8 cellular contexts compared by ENCODE assay signal in the genomic region with DNA sequence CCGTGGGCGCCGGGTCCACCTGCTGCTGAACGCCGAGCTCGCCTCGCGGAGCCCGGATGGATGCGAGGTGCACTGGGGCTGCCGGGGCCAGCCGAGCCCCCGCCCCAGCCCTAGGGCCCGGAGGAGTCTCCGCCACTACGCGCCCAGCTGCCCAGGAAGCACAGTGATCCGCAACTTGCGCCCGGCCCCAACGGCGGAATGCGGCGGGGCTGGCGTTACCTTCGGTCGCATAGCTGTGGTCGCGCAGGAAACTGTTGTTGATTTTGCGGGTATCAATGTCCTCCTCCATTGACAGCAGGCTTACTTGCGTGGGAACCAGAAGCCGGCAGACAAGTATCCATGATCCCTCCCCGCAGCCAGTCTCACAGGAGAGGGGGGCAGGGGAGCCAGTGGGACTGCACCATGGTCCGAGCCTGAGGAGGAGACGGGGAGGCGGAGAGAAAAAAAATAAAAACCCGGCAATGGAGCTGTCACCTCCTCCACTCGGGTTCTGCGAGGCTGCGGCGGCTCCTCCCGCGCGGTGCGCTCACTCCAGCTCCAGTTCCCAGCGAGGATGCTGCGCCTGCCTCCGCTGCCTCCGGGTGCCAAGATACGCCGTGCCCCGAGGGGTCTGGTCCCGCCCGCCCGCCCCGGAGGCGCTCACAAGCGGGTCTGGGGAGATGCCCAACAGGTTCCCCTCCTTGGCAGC. TPM values are rescaled to one million over a fixed set of nuclear protein-coding genes. Genes with fewer than 3 reads are reported as not detected.
DNase-seq lines count a peak whose midpoint lies in the region; ATAC-seq, FAIRE-seq and TF ChIP-seq lines count a peak whose summit lies in the region.

No MANE protein-coding gene starts in this region.

- H3K27ac ChIP-seq in RWPE1: no peak overlapping the region
- H3K27ac ChIP-seq in breast epithelium: no peak overlapping the region
- no peak overlapping the region for H3K27ac ChIP-seq in keratinocyte (ENCODE audit: control insufficient read depth, insufficient read depth, low read length)
- H3K27ac ChIP-seq in smooth muscle cell (ENCODE audit: low read depth): no peak overlapping the region

- H3K9ac ChIP-seq in keratinocyte (ENCODE audit: control insufficient read depth, extremely low read depth, insufficient read depth, low read length) (no peak overlapping the region), smooth muscle cell (ENCODE audit: low read depth) (no peak overlapping the region)

- POLR2A ChIA-PET in RWPE1 (lab: Yijun Ruan, JAX; ENCODE audit: low non-redundant PET): no interaction called here

- H3K79me2 ChIP-seq in keratinocyte (ENCODE audit: control insufficient read depth, insufficient read depth, low read length) (no peaks in the 10 kb centered on the region), smooth muscle cell (ENCODE audit: low read depth) (no peaks in the 10 kb centered on the region)

- H3K9me3 ChIP-seq in breast epithelium (no peaks in the 10 kb centered on the region), keratinocyte (ENCODE audit: control insufficient read depth, low read depth, low read length) (no peaks in the 10 kb centered on the region), smooth muscle cell (replicated peaks; ENCODE audit: low read depth) (no peaks in the 10 kb centered on the region)

- under 1% methylated on average over 55 of the region's 58 CpGs for WGBS in smooth muscle cell (ENCODE audit: low lambda C conversion rate)

- peak overlapping the region; percentile 9 for H2AFZ ChIP-seq in keratinocyte (ENCODE audit: control insufficient read depth, low read length)
- H2AFZ ChIP-seq in smooth muscle cell (ENCODE audit: low read depth): peak overlapping the region; percentile 78

- no peaks in the 10 kb centered on the region for H3F3A ChIP-seq in smooth muscle cell (ENCODE audit: low read depth)

- no peaks in the 10 kb centered on the region for H3K36me3 ChIP-seq in breast epithelium
- H3K36me3 ChIP-seq in keratinocyte (ENCODE audit: control insufficient read depth in 2 of 2, extremely low read depth in 1 of 2, insufficient read depth in 2 of 2, low read length in 2 of 2): no peaks in the 10 kb centered on the region
- no peaks in the 10 kb centered on the region for H3K36me3 ChIP-seq in smooth muscle cell (ENCODE audit: low read depth)

- ATAC-seq in HG03097 (IDR thresholded peaks at IDR 0.05; ENCODE audit: low FRiP score, unreplicated experiment): no peak

- FAIRE-seq in keratinocyte (lab: Jason Lieb, UNC) (no peak), RCC 7860 (lab: Jason Lieb, UNC) (no peak)

- H3K4me1 ChIP-seq in breast epithelium (no peaks in the 10 kb centered on the region), keratinocyte (ENCODE audit: control insufficient read depth, extremely low read depth, insufficient read depth, low read length) (peaks cover 11% of the 10 kb centered on the region), smooth muscle cell (ENCODE audit: low read depth) (peaks cover 9% of the 10 kb centered on the region)

- intact Hi-C loops in breast epithelium (cut with DNase I; ENCODE audit: low total_unique reads): no loop called here

- no peaks in the 10 kb centered on the region for H4K20me1 ChIP-seq in keratinocyte (ENCODE audit: control insufficient read depth, extremely low read depth, insufficient read depth, low read length)
- H4K20me1 ChIP-seq in smooth muscle cell (ENCODE audit: low read depth): no peaks in the 10 kb centered on the region

- no peak for TF ChIP-seq POLR2A in breast epithelium (IDR thresholded peaks at IDR 0.05)

- H3K4me2 ChIP-seq in keratinocyte (ENCODE audit: control insufficient read depth, extremely low read depth, insufficient read depth, low read depth, low read length): peak overlapping the region; percentile 83
- H3K4me2 ChIP-seq in smooth muscle cell: peak overlapping the region; percentile 99

- H3K9me1 ChIP-seq in keratinocyte (ENCODE audit: control insufficient read depth, extremely low read depth, insufficient read depth, low read length): no peaks in the 10 kb centered on the region

- CTCF ChIA-PET in RWPE1 (lab: Yijun Ruan, JAX): interaction anchor here (0.7 to 1.1 kb wide), 3 partner anchors 12 to 339 kb away, joined by 3 to 5 read pairs (median 4); no protein-coding TSS in a partner anchor

- H3K27me3 ChIP-seq in breast epithelium: peaks cover 0 to 22% of the 10 kb centered on the region in 2 donors
- H3K27me3 ChIP-seq in keratinocyte (ENCODE audit: control insufficient read depth, extremely low read depth, insufficient read depth, low read length): peaks cover 30% of the 10 kb centered on the region
- peaks cover 40% of the 10 kb centered on the region for H3K27me3 ChIP-seq in smooth muscle cell (ENCODE audit: low read depth)

- peak; percentile 3 for DNase-seq in stimulated activated CD4-positive, alpha-beta T cell treated with anti-CD3 and anti-CD28 coated beads, Interleukin-12 subunit alpha, Interleukin-12 subunit beta, amount 100 ng/mL, for 4 hours
- no peak for DNase-seq in stimulated activated CD4-positive, alpha-beta T cell treated with anti-CD3 and anti-CD28 coated beads, Interleukin-1b, Interleukin-23, amount 100 ng/mL, for 48 hours
- DNase-seq in RWPE1 (ENCODE audit: low spot score) (peak; percentile 38), breast epithelium (ENCODE audit: low spot score in 2 of 2) (no peak), keratinocyte (ENCODE audit: low read depth, low spot score) (no peak), smooth muscle cell (lab: John Stamatoyannopoulos, UW; ENCODE audit: unreplicated experiment) (no peak), RCC 7860 (ENCODE audit: low spot score) (no peak)

- no peak for TF ChIP-seq CTCF in RWPE1 (conservative IDR thresholded peaks at IDR 0.05; ENCODE audit: low read depth)
- no peak for TF ChIP-seq CTCF in breast epithelium (IDR thresholded peaks at IDR 0.05)
- no peak for TF ChIP-seq CTCF in keratinocyte (optimal IDR thresholded peaks at IDR 0.05 in 1 of 3, IDR thresholded peaks at IDR 0.05 in 1 of 3, conservative IDR thresholded peaks at IDR 0.05 in 1 of 3; ENCODE audit: extremely low read depth in 1 of 3, insufficient read depth in 2 of 3, low read length in 3 of 3)
- TF ChIP-seq CTCF in smooth muscle cell (IDR thresholded peaks at IDR 0.05; ENCODE audit: borderline replicate concordance, insufficient read depth, poor library complexity, severe bottlenecking): no peak

- H3K4me3 ChIP-seq in breast epithelium (peak overlapping the region; percentile 48 to 74 (median 55)), keratinocyte (ENCODE audit: control insufficient read depth in 2 of 3, extremely low read depth in 1 of 3, insufficient read depth in 2 of 3, low read depth in 1 of 3, low read length in 3 of 3) (peak overlapping the region; percentile 41 to 65 (median 55)), smooth muscle cell (peak overlapping the region; percentile 69)

- dilution Hi-C loops in keratinocyte (cut with MboI; ENCODE audit: extremely low pct_ligation_motif_present, low sequenced_read_pairs): no loop called here

RNA-seq across cellular contexts. Expression of a gene that starts 0.6 kb away (rescaled TPM):
- 1 to 10 TPM in 2 of 3 donors, under 1 TPM in 1; 0.33 to 1.8 (median 1.6) TPM for total RNA-seq in breast epithelium
- polyA plus RNA-seq in keratinocyte: 0.33 to 0.42 TPM (median 0.33 TPM) in 3 replicates
- polyA plus RNA-seq in keratinocyte (2011; ENCODE audit: low read depth): 1.6 TPM
- polyA plus RNA-seq in keratinocyte (2011; cell fraction: cytosol; rRNA removed): 0.29 and 0.66 TPM in 2 replicates
- 0.15 and 0.31 TPM in 2 replicates for polyA plus RNA-seq in keratinocyte (2011; cell fraction: nucleus; rRNA removed)
- polyA plus RNA-seq in keratinocyte (2012; ENCODE audit: low replicate concordance): 0.18 and 2.5 TPM in 2 replicates
- polyA minus RNA-seq in keratinocyte: 0.35 TPM in 1 of 3 replicates, not detected in the others
- not detected for polyA minus RNA-seq in keratinocyte (2011; cell fraction: cytosol; rRNA and poly(A)+ RNA removed)
- 0.32 and 0.78 TPM in 2 replicates for polyA minus RNA-seq in keratinocyte (2011; cell fraction: nucleus; rRNA and poly(A)+ RNA removed)
- total RNA-seq in smooth muscle cell: 2.2 and 4.5 TPM in 2 replicates
- polyA plus RNA-seq in smooth muscle cell: 0.89 and 1.4 TPM in 2 replicates

Comparison
In these comparisons a context has a peak if more than half of its experiments do, and no peak if none do; other contexts are left out.
1. DNase-seq: peak in stimulated activated CD4-positive, alpha-beta T cell treated with anti-CD3 and anti-CD28 coated beads, Interleukin-12 subunit alpha, Interleukin-12 subunit beta, amount 100 ng/mL, for 4 hours (single experiment) and RWPE1 (single experiment); none in stimulated activated CD4-positive, alpha-beta T cell treated with anti-CD3 and anti-CD28 coated beads, Interleukin-1b, Interleukin-23, amount 100 ng/mL, for 48 hours (single experiment), breast epithelium (0 of 2), keratinocyte (single experiment), smooth muscle cell (single experiment) and RCC 7860 (single experiment).
2. Peak in every context shown above with its lines, with median percentiles within 50 percentile points of each other: H3K4me3 ChIP-seq.